ENCODE assay signal across 33 cellular contexts in genomic region chr18:55195863-55196262, GRCh38.
DNase-seq lines count a peak whose midpoint lies in the region; ATAC-seq, FAIRE-seq and TF ChIP-seq lines count a peak whose summit lies in the region.
"Had no signal": no experiment of that assay in that cellular context is flagged by ENCODE, and none has a peak within 500 bp of the region (broad histone marks: within the 10 kb centered on the region; RNA-seq: fewer than 3 reads in every experiment).

No MANE protein-coding gene starts in this region.

- no peaks in the 10 kb centered on the region for H3K27me3 Mint-ChIP-seq in activated CD4-positive, alpha-beta T cell treated with anti-CD3 and anti-CD28 coated beads for 36 hours
- no peaks in the 10 kb centered on the region for H3K27me3 Mint-ChIP-seq in activated CD8-positive, alpha-beta T cell treated with anti-CD3 and anti-CD28 coated beads, Interleukin-2, amount 10 ng/mL, durations not matched to agents 7 days and 5 days (ENCODE audit: low read depth)
- H3K27me3 Mint-ChIP-seq: CD4-positive, alpha-beta memory T cell; CD4-positive, alpha-beta T cell; CD4-positive, CD25-positive, alpha-beta regulatory T cell; CD8-positive, alpha-beta memory T cell had no signal

- CTCF ChIA-PET in GM12878 (lab: Yijun Ruan, JAX) (interaction anchor here (0.5 to 0.6 kb wide), 2 partner anchors 844 to 877 kb away, joined by 3 read pairs; no protein-coding TSS in a partner anchor), K562 (lab: Yijun Ruan, JAX; ENCODE audit: low intra/inter-chr PET ratio) (no interaction called here)
- CTCF ChIA-PET in activated CD4-positive, alpha-beta T cell treated with anti-CD3 and anti-CD28 coated beads for 36 hours (lab: Charles Lee) = interaction anchor here (1.7 kb wide), 1 partner anchor 39 kb away, joined by 4 read pairs; no protein-coding TSS in a partner anchor
- CTCF ChIA-PET in activated CD8-positive, alpha-beta T cell treated with anti-CD3 and anti-CD28 coated beads, Interleukin-2, amount 10 ng/mL, durations not matched to agents 7 days and 5 days (lab: Charles Lee) = no interaction called here

- no peaks in the 10 kb centered on the region for H3K9me1 ChIP-seq in K562 (ENCODE audit: control insufficient read depth, insufficient read depth, low read length)

- intact Hi-C loops in GM12878 (cut with micrococcal nuclease; ENCODE audit: unreplicated experiment) (no loop called here), K562 (cut with micrococcal nuclease) (no loop called here)
- intact Hi-C loops in activated CD4-positive, alpha-beta T cell treated with anti-CD3 and anti-CD28 coated beads for 36 hours (cut with DNase I, micrococcal nuclease) = no loop called here

- H3K9me3 Mint-ChIP-seq in activated CD4-positive, alpha-beta T cell treated with anti-CD3 and anti-CD28 coated beads for 36 hours (ENCODE audit: low read depth) = no peaks in the 10 kb centered on the region
- no peaks in the 10 kb centered on the region for H3K9me3 Mint-ChIP-seq in activated CD8-positive, alpha-beta T cell treated with anti-CD3 and anti-CD28 coated beads, Interleukin-2, amount 10 ng/mL, durations not matched to agents 7 days and 5 days (ENCODE audit: insufficient read depth)
- H3K9me3 Mint-ChIP-seq: CD8-positive, alpha-beta T cell had no signal

- H3K79me2 ChIP-seq in GM12878 (ENCODE audit: control insufficient read depth, insufficient read depth, low read length) (no peaks in the 10 kb centered on the region), K562 (ENCODE audit: control insufficient read depth, insufficient read depth, low read length) (no peaks in the 10 kb centered on the region)

- ATAC-seq in GM12878 (no peak), K562 (no peak)
- ATAC-seq in activated CD4-positive, alpha-beta T cell treated with anti-CD3 and anti-CD28 coated beads for 36 hours = no peak
- no peak for ATAC-seq in activated CD8-positive, alpha-beta T cell treated with anti-CD3 and anti-CD28 coated beads, Interleukin-2, amount 10 ng/mL, durations not matched to agents 7 days and 5 days
- ATAC-seq: A549; CD8-positive, alpha-beta T cell had no signal

- no peak overlapping the region for H3K9ac ChIP-seq in GM12878 (ENCODE audit: control insufficient read depth, insufficient read depth, low read length)
- H3K9ac ChIP-seq in K562 (ENCODE audit: insufficient read depth in 1 of 2, low read depth in 2 of 2, low read length in 2 of 2) = no peak overlapping the region
- H3K9ac ChIP-seq: BLaER1; BLaER1 treated with 17β-estradiol and CSF1 and Interleukin-3, amounts not matched to agents 10 nM and 100 nM had no signal

- H3K9me3 ChIP-seq in GM12878 (replicated peaks; ENCODE audit: control insufficient read depth, insufficient read depth, low read length) (no peaks in the 10 kb centered on the region), K562 (replicated peaks; ENCODE audit: control insufficient read depth, insufficient read depth, low read depth, low read length) (no peaks in the 10 kb centered on the region)
- H3K9me3 ChIP-seq: A549; BE2C; BLaER1; BLaER1 treated with 17β-estradiol and CSF1 and Interleukin-3, amounts not matched to agents 10 nM and 100 nM; Caco-2 had no signal

- H3K27ac ChIP-seq in GM12878 (ENCODE audit: control insufficient read depth, insufficient read depth) (no peak overlapping the region), K562 (ENCODE audit: extremely low read depth, low read depth, low read length) (no peak overlapping the region)
- H3K27ac ChIP-seq: 22Rv1; A549; BLaER1; BLaER1 treated with 17β-estradiol and CSF1 and Interleukin-3, amounts not matched to agents 10 nM and 100 nM; C4-2B had no signal

- no peak for TF ChIP-seq POLR2A in GM12878 (IDR thresholded peaks at IDR 0.05; ENCODE audit: low read depth, low read length)
- TF ChIP-seq POLR2A in K562 (conservative IDR thresholded peaks at IDR 0.05) = no peak

- TF ChIP-seq EP300 in GM12878 (IDR thresholded peaks at IDR 0.05; ENCODE audit: borderline replicate concordance in 1 of 2, control insufficient read depth in 1 of 2, low read depth in 2 of 2, low read length in 2 of 2) (no peak), K562 (IDR thresholded peaks at IDR 0.05; ENCODE audit: low read length) (no peak)

- POLR2A ChIA-PET in GM12878 (lab: Charles Lee) (interaction anchor here (0.7 kb wide), 1 partner anchor 839 kb away, joined by 5 read pairs; no protein-coding TSS in a partner anchor), K562 (lab: Yijun Ruan, JAX) (no interaction called here)
- POLR2A ChIA-PET in activated CD4-positive, alpha-beta T cell treated with anti-CD3 and anti-CD28 coated beads for 36 hours (lab: Charles Lee) = no interaction called here
- POLR2A ChIA-PET in activated CD8-positive, alpha-beta T cell treated with anti-CD3 and anti-CD28 coated beads, Interleukin-2, amount 10 ng/mL, durations not matched to agents 7 days and 5 days (lab: Charles Lee) = no interaction called here

- H3K4me1 ChIP-seq in GM12878 (ENCODE audit: control insufficient read depth, insufficient read depth, low read length) (no peaks in the 10 kb centered on the region), K562 (replicated peaks in 1 of 2; ENCODE audit: control insufficient read depth in 2 of 2, insufficient read depth in 2 of 2, low read length in 2 of 2) (peaks cover 0 to 9% of the 10 kb centered on the region in 2 experiments; a peak in 2 of 5 replicates)
- H3K4me1 ChIP-seq: A549; BE2C; BLaER1; BLaER1 treated with 17β-estradiol and CSF1 and Interleukin-3, amounts not matched to agents 10 nM and 100 nM; Caco-2 had no signal

- BruUV-seq in GM12878 (replicated peaks; lab: Mats Ljungman, UMichigan) (no TSS peak), K562 (replicated peaks; lab: Mats Ljungman, UMichigan) (no TSS peak)

- H4K20me1 ChIP-seq in GM12878 (ENCODE audit: control insufficient read depth, insufficient read depth) (no peaks in the 10 kb centered on the region), K562 (replicated peaks; ENCODE audit: control insufficient read depth, insufficient read depth, low read length) (no peaks in the 10 kb centered on the region)
- H4K20me1 ChIP-seq: BLaER1; BLaER1 treated with 17β-estradiol and CSF1 and Interleukin-3, amounts not matched to agents 10 nM and 100 nM had no signal

- TF ChIP-seq CTCF in GM12878 (IDR thresholded peaks at IDR 0.05 in 2 of 3, conservative IDR thresholded peaks at IDR 0.05 in 1 of 3; ENCODE audit: control insufficient read depth in 2 of 3, extremely low read depth in 1 of 3, insufficient read depth in 1 of 3, low read depth in 3 of 3, low read length in 3 of 3) (no peak), K562 (IDR thresholded peaks at IDR 0.05 in 2 of 3, conservative IDR thresholded peaks at IDR 0.05 in 1 of 3; ENCODE audit: insufficient read depth in 2 of 3, low read depth in 1 of 3, low read length in 3 of 3) (no peak)

- H3K36me3 Mint-ChIP-seq in activated CD4-positive, alpha-beta T cell treated with anti-CD3 and anti-CD28 coated beads for 36 hours (ENCODE audit: low read depth) = no peaks in the 10 kb centered on the region
- H3K36me3 Mint-ChIP-seq in activated CD8-positive, alpha-beta T cell treated with anti-CD3 and anti-CD28 coated beads, Interleukin-2, amount 10 ng/mL, durations not matched to agents 7 days and 5 days (ENCODE audit: low read depth) = no peaks in the 10 kb centered on the region
- H3K36me3 Mint-ChIP-seq: CD14-positive monocyte; CD4-positive, alpha-beta memory T cell; CD4-positive, CD25-positive, alpha-beta regulatory T cell; CD8-positive, alpha-beta memory T cell; CD8-positive, alpha-beta T cell had no signal

- H3K4me3 ChIP-seq in GM12878 (no peak overlapping the region), K562 (no peak overlapping the region)
- H3K4me3 ChIP-seq: A549; BLaER1; BLaER1 treated with 17β-estradiol and CSF1 and Interleukin-3, amounts not matched to agents 10 nM and 100 nM had no signal

- no peak overlapping the region for H3K4me3 Mint-ChIP-seq in activated CD4-positive, alpha-beta T cell treated with anti-CD3 and anti-CD28 coated beads for 36 hours
- H3K4me3 Mint-ChIP-seq in activated CD8-positive, alpha-beta T cell treated with anti-CD3 and anti-CD28 coated beads, Interleukin-2, amount 10 ng/mL, durations not matched to agents 7 days and 5 days = no peak overlapping the region
- H3K4me3 Mint-ChIP-seq: B cell; CD14-positive monocyte; CD4-positive, alpha-beta memory T cell; CD4-positive, alpha-beta T cell; CD4-positive, CD25-positive, alpha-beta regulatory T cell; CD8-positive, alpha-beta memory T cell; CD8-positive, alpha-beta T cell had no signal

- H2AFZ ChIP-seq in GM12878 (ENCODE audit: control insufficient read depth, low read depth, low read length) = no peak overlapping the region
- no peak overlapping the region for H2AFZ ChIP-seq in K562 (ENCODE audit: low read depth, low read length)

- DNase-seq in NAMALWA (ENCODE audit: low spot score) = peak; percentile 20
- no peak for DNase-seq in GM12878 (ENCODE audit: low read depth, low spot score)
- no peak for DNase-seq in K562 (ENCODE audit: extremely low read depth in 1 of 4, low spot score in 3 of 4)
- DNase-seq in activated CD4-positive, alpha-beta T cell treated with anti-CD3 and anti-CD28 coated beads for 36 hours = no peak
- DNase-seq in activated CD8-positive, alpha-beta T cell treated with anti-CD3 and anti-CD28 coated beads, Interleukin-2, amount 10 ng/mL, durations not matched to agents 7 days and 5 days = no peak
- DNase-seq in COR-L47 (lab: John Stamatoyannopoulos, UW) = no peak
- DNase-seq: 8988T; ACHN; AML-193; BE2C; C1 segment of cervical spinal cord; Caco-2; Calu3; CD4-positive, alpha-beta memory T cell; CD4-positive, alpha-beta T cell; CD4-positive, CD25-positive, alpha-beta regulatory T cell; CD8-positive, alpha-beta memory T cell; CD8-positive, alpha-beta T cell; DMS 273 treated with DMSO at 0.1 percent for 48 hours; DMS153; DMS53; DMS79; DMS79 treated with DMSO at 0.1 percent for 48 hours; DND-41; EL had no signal

- peaks cover 0 to 2% of the 10 kb centered on the region in 2 experiments; a peak in 1 of 4 replicates for H3K27me3 ChIP-seq in GM12878 (replicated peaks in 1 of 2; ENCODE audit: control insufficient read depth in 2 of 2, insufficient read depth in 2 of 2, low read length in 1 of 2)
- no peaks in the 10 kb centered on the region for H3K27me3 ChIP-seq in K562 (ENCODE audit: control insufficient read depth in 2 of 2, insufficient read depth in 2 of 2, low read length in 2 of 2)
- H3K27me3 ChIP-seq: BE2C; BLaER1; BLaER1 treated with 17β-estradiol and CSF1 and Interleukin-3, amounts not matched to agents 10 nM and 100 nM had no signal

- TF ChIP-seq RAD21 in GM12878 (IDR thresholded peaks at IDR 0.05; ENCODE audit: insufficient read depth, low read depth, low read length) = no peak
- TF ChIP-seq RAD21 in K562 (CRISPR knock-in tag; conservative IDR thresholded peaks at IDR 0.05 in 1 of 2, IDR thresholded peaks at IDR 0.05 in 1 of 2) = no peak

- in situ Hi-C loops in GM12878 (cut with MboI) = no loop called here
- in situ Hi-C loops in K562 (cut with MboI) = no loop called here

- H3K36me3 ChIP-seq in GM12878 (ENCODE audit: control insufficient read depth in 2 of 2, insufficient read depth in 2 of 2, low read length in 1 of 2) = no peaks in the 10 kb centered on the region
- H3K36me3 ChIP-seq in K562 (ENCODE audit: control insufficient read depth, insufficient read depth, low read length) = no peaks in the 10 kb centered on the region
- H3K36me3 ChIP-seq: BE2C; BLaER1; BLaER1 treated with 17β-estradiol and CSF1 and Interleukin-3, amounts not matched to agents 10 nM and 100 nM had no signal

- FAIRE-seq in GM12878 (lab: Jason Lieb, UNC) (no peak), K562 (lab: Jason Lieb, UNC) (no peak)
- FAIRE-seq: A204.1, A549 had no signal

- RAD21 ChIA-PET in GM12878 (lab: Charles Lee; ENCODE audit: unreplicated experiment) = no interaction called here

- no peak overlapping the region for H3K27ac Mint-ChIP-seq in activated CD4-positive, alpha-beta T cell treated with anti-CD3 and anti-CD28 coated beads for 36 hours
- no peak overlapping the region for H3K27ac Mint-ChIP-seq in activated CD8-positive, alpha-beta T cell treated with anti-CD3 and anti-CD28 coated beads, Interleukin-2, amount 10 ng/mL, durations not matched to agents 7 days and 5 days
- H3K27ac Mint-ChIP-seq: B cell; CD14-positive monocyte; CD4-positive, alpha-beta memory T cell; CD4-positive, alpha-beta T cell; CD4-positive, CD25-positive, alpha-beta regulatory T cell; CD8-positive, alpha-beta memory T cell; CD8-positive, alpha-beta T cell had no signal

- SMC1A ChIA-PET in GM12878 (lab: Charles Lee; ENCODE audit: uncharacterized antibody, unreplicated experiment) = no interaction called here

- no peaks in the 10 kb centered on the region for H3K4me1 Mint-ChIP-seq in activated CD4-positive, alpha-beta T cell treated with anti-CD3 and anti-CD28 coated beads for 36 hours
- H3K4me1 Mint-ChIP-seq in activated CD8-positive, alpha-beta T cell treated with anti-CD3 and anti-CD28 coated beads, Interleukin-2, amount 10 ng/mL, durations not matched to agents 7 days and 5 days (ENCODE audit: low read depth) = no peaks in the 10 kb centered on the region
- H3K4me1 Mint-ChIP-seq: B cell; CD14-positive monocyte; CD4-positive, alpha-beta memory T cell; CD4-positive, CD25-positive, alpha-beta regulatory T cell; CD8-positive, alpha-beta memory T cell had no signal

- H3K4me2 ChIP-seq in GM12878 (ENCODE audit: control insufficient read depth, insufficient read depth) (no peak overlapping the region), K562 (ENCODE audit: insufficient read depth, low read length) (no peak overlapping the region)
- H3K4me2 ChIP-seq: A549; BLaER1; BLaER1 treated with 17β-estradiol and CSF1 and Interleukin-3, amounts not matched to agents 10 nM and 100 nM had no signal

Comparison
In these comparisons a context has a peak if more than half of its experiments do, and no peak if none do; other contexts are left out.
1. CTCF ChIA-PET loops: an anchor here in GM12878 (0.5 to 0.6 kb wide) and activated CD4-positive, alpha-beta T cell treated with anti-CD3 and anti-CD28 coated beads for 36 hours (1.7 kb wide); none called in K562 and activated CD8-positive, alpha-beta T cell treated with anti-CD3 and anti-CD28 coated beads, Interleukin-2, amount 10 ng/mL, durations not matched to agents 7 days and 5 days.